In genomic region chr17:38871992-38872605, GRCh38 we compare ENCODE assay signal across 8 cellular contexts. TPM values are rescaled to one million over a fixed set of nuclear protein-coding genes. Genes with fewer than 3 reads are reported as not detected.
DNase-seq lines count a peak whose midpoint lies in the region; ATAC-seq and TF ChIP-seq lines count a peak whose summit lies in the region.

No MANE protein-coding gene starts in this region.

- no peak for ATAC-seq in naive B cell (ENCODE audit: low read depth in 2 of 2)

- peaks cover 65 to 89% (median 82%) of the 10 kb centered on the region in 3 donors for H3K4me1 Mint-ChIP-seq in naive B cell

- TF ChIP-seq CTCF in AG04450 (IDR thresholded peaks at IDR 0.05; ENCODE audit: low read depth, low read length) (no peak), cardiac fibroblast (IDR thresholded peaks at IDR 0.05; ENCODE audit: low read depth, low read length) (no peak)

- H3K27me3 ChIP-seq in AG04450 (ENCODE audit: control insufficient read depth, insufficient read depth, low read length): no peaks in the 10 kb centered on the region

- CTCF ChIA-PET in AG04450 (lab: Charles Lee): interaction anchor here (0.5 kb wide), 1 partner anchor 27 kb away, joined by 4 read pairs; no protein-coding TSS in a partner anchor

- H3K4me3 Mint-ChIP-seq in naive B cell: peak overlapping the region; percentile 82 to 100 (median 95)

- no peaks in the 10 kb centered on the region for H3K27me3 Mint-ChIP-seq in naive B cell

- H3K36me3 Mint-ChIP-seq in naive B cell: peaks cover 0 to 5% of the 10 kb centered on the region in 2 donors

- H3K4me3 ChIP-seq in AG04450 (ENCODE audit: low read depth, low read length) (peak overlapping the region; percentile 98), cardiac fibroblast (replicated peaks in 1 of 2; ENCODE audit: low read depth in 2 of 2, low read length in 2 of 2) (peak overlapping the region; percentile 99)

- POLR2A ChIA-PET in AG04450 (lab: Yijun Ruan, JAX): interaction anchor here (1.2 to 6.5 kb wide), 6 partner anchors 8 to 281 kb away, joined by 3 to 74 read pairs (median 9); partner anchors contain the start of genes PIP4K2B and RPL23

- peak overlapping the region; percentile 56 to 99 (median 74) for H3K27ac Mint-ChIP-seq in naive B cell

- no peak for DNase-seq in AG04450 (ENCODE audit: low read depth, low spot score)
- DNase-seq in cardiac fibroblast (ENCODE audit: low read depth in 2 of 2): no peak
- no peak for DNase-seq in naive B cell
- DNase-seq in GF-D8 (lab: John Stamatoyannopoulos, UW): no peak
- no peak for DNase-seq in DMS 273 treated with DMSO at 0.1 percent for 48 hours (lab: John Stamatoyannopoulos, UW)
- DNase-seq in pons (ENCODE audit: low spot score): no peak
- DNase-seq in NCI-H2029 treated with DMSO at 0.1 percent for 48 hours (lab: John Stamatoyannopoulos, UW): no peak

- no peaks in the 10 kb centered on the region; the same call in 1 of the 2 replicates for H3K9me3 ChIP-seq in AG04450 (ENCODE audit: control insufficient read depth, insufficient read depth, low read length)
- H3K9me3 ChIP-seq in KOPT-K1 (ENCODE audit: insufficient read depth, low read length, poor library complexity, severe bottlenecking): no peaks in the 10 kb centered on the region

- H3K27ac ChIP-seq in AG04450 (ENCODE audit: low read depth, low read length) (no peak overlapping the region), KOPT-K1 (ENCODE audit: low read depth, low read length, poor library complexity, severe bottlenecking) (peak overlapping the region; percentile 97)

- H3K36me3 ChIP-seq in KOPT-K1 (ENCODE audit: insufficient read depth, low read length): peaks cover 15% of the 10 kb centered on the region; the same call in 1 of the 2 replicates

- H3K9me3 Mint-ChIP-seq in naive B cell: peaks cover 0 to 3% (median 0%) of the 10 kb centered on the region in 7 donors

RNA-seq across cellular contexts. Expression of gene LASP1, which starts 2.2 kb away (rescaled TPM):
- polyA plus RNA-seq in AG04450 (2011; rRNA removed) (181 and 222 TPM in 2 replicates), naive B cell (ENCODE audit: low read depth in 6 of 6) (10 to 100 TPM; 28.4 to 47.4 (median 41.8) TPM)
- polyA minus RNA-seq in AG04450 (2011; rRNA and poly(A)+ RNA removed): 263 and 288 TPM in 2 replicates

RNA-seq across cellular contexts. Expression of gene RPL23, which starts 18.6 kb away (rescaled TPM):
- polyA plus RNA-seq in AG04450 (2011; rRNA removed) (2,769 and 3,155 TPM in 2 replicates), naive B cell (ENCODE audit: low read depth in 6 of 6) (1,000 to 10,000 TPM in 5 of 6 donors, 100 to 1,000 TPM in 1; 798 to 1,720 (median 1,485) TPM)
- 380 and 454 TPM in 2 replicates for polyA minus RNA-seq in AG04450 (2011; rRNA and poly(A)+ RNA removed)

RNA-seq across cellular contexts. Expression of gene CWC25, which starts 47.0 kb away (rescaled TPM):
- 13.3 and 15.3 TPM in 2 replicates for polyA plus RNA-seq in AG04450 (2011; rRNA removed)
- 6.3 and 7.0 TPM in 2 replicates for polyA minus RNA-seq in AG04450 (2011; rRNA and poly(A)+ RNA removed)
- 10 to 100 TPM in 4 of 6 donors, 1 to 10 TPM in 2; 9.2 to 13.4 (median 11.5) TPM for polyA plus RNA-seq in naive B cell (ENCODE audit: low read depth in 6 of 6)
